9 cellular contexts compared by ENCODE assay signal in genomic region chr14:105582639-105583038, GRCh38. TPM values are rescaled to one million over a fixed set of nuclear protein-coding genes. Genes with fewer than 3 reads are reported as not detected.
DNase-seq lines count a peak whose midpoint lies in the region; ATAC-seq and TF ChIP-seq lines count a peak whose summit lies in the region.
"Had no signal": no experiment of that assay in that cellular context is flagged by ENCODE, and none has a peak within 500 bp of the region (broad histone marks: within the 10 kb centered on the region; RNA-seq: fewer than 3 reads in every experiment).

No MANE protein-coding gene starts in this region.

- no peaks in the 10 kb centered on the region for H3K9me2 ChIP-seq in OCI-LY1 (ENCODE audit: low read depth, low read length)

- H3K4me3 ChIP-seq in OCI-LY1 (ENCODE audit: low read depth, low read length, poor library complexity, severe bottlenecking) (no peak overlapping the region), fibroblast of the aortic adventitia (ENCODE audit: low read depth, low read length) (no peak overlapping the region)

- H3K4me1 ChIP-seq in OCI-LY1 (ENCODE audit: insufficient read depth, low read length, severe bottlenecking): peaks cover 65% of the 10 kb centered on the region

- no peaks in the 10 kb centered on the region for H3K27me3 ChIP-seq in OCI-LY1 (ENCODE audit: insufficient read depth, low read length)

- H4K20me1 ChIP-seq in OCI-LY1 (ENCODE audit: insufficient read depth, low read length): no peaks in the 10 kb centered on the region

- peak overlapping the region; percentile 44 for H3K9ac ChIP-seq in OCI-LY1 (ENCODE audit: low read length)

- no peak for TF ChIP-seq CTCF in GM13977 (IDR thresholded peaks at IDR 0.05; ENCODE audit: extremely low read depth, insufficient read depth, missing control alignments)
- TF ChIP-seq CTCF in OCI-LY1 (IDR thresholded peaks at IDR 0.05; ENCODE audit: low read length): no peak
- TF ChIP-seq CTCF in fibroblast of the aortic adventitia (IDR thresholded peaks at IDR 0.05; ENCODE audit: insufficient read depth, low read length): no peak

- no peaks in the 10 kb centered on the region for H3K79me2 ChIP-seq in OCI-LY1 (ENCODE audit: insufficient read depth, low read length)

- peak overlapping the region; percentile 86 for H3K27ac ChIP-seq in OCI-LY1 (ENCODE audit: low read depth, low read length, poor library complexity, severe bottlenecking)

- peaks cover 5% of the 10 kb centered on the region for H3K36me3 ChIP-seq in OCI-LY1 (ENCODE audit: insufficient read depth, low read length)

- H2AFZ ChIP-seq in OCI-LY1 (ENCODE audit: low read length): no peak overlapping the region

- peak; percentile 36 for DNase-seq in GM13977 (ENCODE audit: low spot score)
- DNase-seq in fibroblast of the aortic adventitia (ENCODE audit: low read depth): peak; percentile 1
- DNase-seq in putamen (ENCODE audit: low spot score): peak; percentile 7
- no peak for DNase-seq in Kasumi-1 (lab: John Stamatoyannopoulos, UW)
- DNase-seq: DND-41, SIG-M5 had no signal

- ATAC-seq in HG03045 (IDR thresholded peaks at IDR 0.05; ENCODE audit: unreplicated experiment) (no peak), GM21390 (IDR thresholded peaks at IDR 0.05; ENCODE audit: unreplicated experiment) (no peak)

- H3K4me2 ChIP-seq in OCI-LY1 (ENCODE audit: low read length): no peak overlapping the region

- no peaks in the 10 kb centered on the region for H3K9me3 ChIP-seq in OCI-LY1 (ENCODE audit: low read length)

- H3F3A ChIP-seq in OCI-LY1 (ENCODE audit: insufficient read depth, low read length): no peaks in the 10 kb centered on the region

- in situ Hi-C loops in GM13977 (cut with MboI; ENCODE audit: low pct_unique_long_range_greater_than_20kb, low sequenced_read_pairs, unreplicated experiment): no loop called here

RNA-seq across cellular contexts. Expression of gene TMEM121, which starts 56.3 kb away (rescaled TPM):
- 4.0 and 6.7 TPM in 2 replicates for total RNA-seq in fibroblast of the aortic adventitia (ENCODE audit: low replicate concordance)

Comparison
In these comparisons a context has a peak if more than half of its experiments do, and no peak if none do; other contexts are left out.
1. DNase-seq: peak in GM13977 (single experiment), fibroblast of the aortic adventitia (single experiment) and putamen (single experiment); none in Kasumi-1 (0 of 2).